In the genomic region with DNA sequence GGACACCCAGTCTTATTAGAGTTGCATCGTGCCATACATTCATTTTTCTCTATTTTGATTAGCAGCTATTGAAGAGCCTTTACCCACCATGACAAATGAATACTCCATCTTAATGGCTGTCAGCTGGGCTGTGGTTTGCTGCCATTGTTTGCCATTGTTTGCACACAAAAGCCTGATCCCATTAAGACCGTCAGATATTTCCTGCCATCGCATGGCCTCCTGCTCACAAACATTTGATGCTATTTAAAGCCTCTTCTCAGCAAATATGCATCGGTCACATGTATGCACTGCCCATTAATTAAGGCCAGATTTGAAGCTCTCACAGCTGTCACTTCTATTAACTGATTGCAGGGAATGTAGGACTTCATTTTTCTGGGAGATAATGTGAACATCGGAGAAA, we compare ENCODE assay signal across 10 cellular contexts.
DNase-seq lines count a peak whose midpoint lies in the region; ATAC-seq and TF ChIP-seq lines count a peak whose summit lies in the region.
"Had no signal": no experiment of that assay in that cellular context is flagged by ENCODE, and none has a peak within 500 bp of the region (broad histone marks: within the 10 kb centered on the region; RNA-seq: fewer than 3 reads in every experiment).

No MANE protein-coding gene starts in this region.

- peak; percentile 56 for DNase-seq in NCI-H345 (lab: John Stamatoyannopoulos, UW)
- peak; percentile 91 for DNase-seq in dermis blood vessel endothelial cell
- peak; percentile 39 for DNase-seq in pulmonary artery endothelial cell (ENCODE audit: low read depth, low spot score)
- no peak for DNase-seq in lower leg skin (ENCODE audit: low spot score in 2 of 2)
- no peak for DNase-seq in immature natural killer cell
- DNase-seq: hippocampal formation; stimulated activated CD4-positive, alpha-beta T cell treated with anti-CD3 and anti-CD28 coated beads, Interleukin-12 subunit alpha, Interleukin-12 subunit beta, amount 100 ng/mL, for 4 hours had no signal

- H3K9me3 Mint-ChIP-seq in immature natural killer cell, result peaks cover 0 to 3% (median 0%) of the 10 kb centered on the region in 6 donors
- H3K9me3 Mint-ChIP-seq: stimulated activated memory B cell treated with anti-CD40 and anti-IgM and Interleukin-4, amounts not matched to agents 10 μg/mL and 1 μg/mL and 100 μg/mL, for 72 hours had no signal

- H2AFZ ChIP-seq in KMS-11 (ENCODE audit: low read depth), result no peak overlapping the region

- H3K36me3 Mint-ChIP-seq in immature natural killer cell, result no peaks in the 10 kb centered on the region
- H3K36me3 Mint-ChIP-seq: stimulated activated memory B cell treated with anti-CD40 and anti-IgM and Interleukin-4, amounts not matched to agents 10 μg/mL and 1 μg/mL and 100 μg/mL, for 72 hours had no signal

- H3K27me3 Mint-ChIP-seq in immature natural killer cell (ENCODE audit: low read depth in 3 of 3), result peaks cover 2 to 12% (median 2%) of the 10 kb centered on the region in 3 donors

- TF ChIP-seq CTCF in KMS-11 (conservative IDR thresholded peaks at IDR 0.05; ENCODE audit: low read depth, low read length) (no peak), lower leg skin (IDR thresholded peaks at IDR 0.05) (no peak)

- no peak overlapping the region for H3K9ac ChIP-seq in KMS-11

- no peak for ATAC-seq in HG02870 (IDR thresholded peaks at IDR 0.05; ENCODE audit: unreplicated experiment)
- ATAC-seq: stimulated activated memory B cell treated with anti-CD40 and anti-IgM and Interleukin-4, amounts not matched to agents 10 μg/mL and 1 μg/mL and 100 μg/mL, for 72 hours had no signal

- 53 to 57% methylated on average over 5 of the region's 5 CpGs for WGBS in lower leg skin, 2 donors

- H3K4me3 Mint-ChIP-seq in immature natural killer cell, result no peak overlapping the region
- H3K4me3 Mint-ChIP-seq: stimulated activated memory B cell treated with anti-CD40 and anti-IgM and Interleukin-4, amounts not matched to agents 10 μg/mL and 1 μg/mL and 100 μg/mL, for 72 hours had no signal

- intact Hi-C loops in lower leg skin (cut with DNase I; ENCODE audit: low total_unique reads), result no loop called here

- H3K36me3 ChIP-seq in KMS-11 (ENCODE audit: insufficient read depth), result no peaks in the 10 kb centered on the region

- peaks cover 11% of the 10 kb centered on the region for H3K4me1 ChIP-seq in KMS-11 (ENCODE audit: low read depth, poor library complexity, severe bottlenecking)

- H4K20me1 ChIP-seq in KMS-11 (ENCODE audit: insufficient read depth), result no peaks in the 10 kb centered on the region

- no peak overlapping the region for H3K27ac ChIP-seq in KMS-11

- H3K4me1 Mint-ChIP-seq in immature natural killer cell, result no peaks in the 10 kb centered on the region
- H3K4me1 Mint-ChIP-seq: stimulated activated memory B cell treated with anti-CD40 and anti-IgM and Interleukin-4, amounts not matched to agents 10 μg/mL and 1 μg/mL and 100 μg/mL, for 72 hours had no signal

- H3K27ac Mint-ChIP-seq in immature natural killer cell, result no peak overlapping the region
- H3K27ac Mint-ChIP-seq: stimulated activated memory B cell treated with anti-CD40 and anti-IgM and Interleukin-4, amounts not matched to agents 10 μg/mL and 1 μg/mL and 100 μg/mL, for 72 hours had no signal

- no peaks in the 10 kb centered on the region for H3K27me3 ChIP-seq in KMS-11 (ENCODE audit: insufficient read depth, low read depth)

- H3K4me3 ChIP-seq in KMS-11 (IDR thresholded peaks at IDR 0.05; ENCODE audit: insufficient read depth, low read depth, low read length), result no peak overlapping the region
- no peak overlapping the region for H3K4me3 ChIP-seq in lower leg skin (ENCODE audit: low read depth, poor library complexity, severe bottlenecking)

- H3K4me2 ChIP-seq in KMS-11, result peak overlapping the region; percentile 29; the same call in 1 of the 2 replicates

- H3K79me2 ChIP-seq in KMS-11 (ENCODE audit: insufficient read depth, low read depth), result no peaks in the 10 kb centered on the region

- no peak for TF ChIP-seq POLR2A in lower leg skin (IDR thresholded peaks at IDR 0.05)

Comparison
In these comparisons a context has a peak if more than half of its experiments do, and no peak if none do; other contexts are left out.
1. DNase-seq: peak in NCI-H345 (single experiment), dermis blood vessel endothelial cell (single experiment) and pulmonary artery endothelial cell (single experiment); none in lower leg skin (0 of 2) and immature natural killer cell (0 of 3).